In genomic region chr13:20525601-20526544, GRCh38 we compare ENCODE assay signal across 1 cellular context.
TF ChIP-seq lines count a peak whose summit lies in the region.

A gene with protein sequence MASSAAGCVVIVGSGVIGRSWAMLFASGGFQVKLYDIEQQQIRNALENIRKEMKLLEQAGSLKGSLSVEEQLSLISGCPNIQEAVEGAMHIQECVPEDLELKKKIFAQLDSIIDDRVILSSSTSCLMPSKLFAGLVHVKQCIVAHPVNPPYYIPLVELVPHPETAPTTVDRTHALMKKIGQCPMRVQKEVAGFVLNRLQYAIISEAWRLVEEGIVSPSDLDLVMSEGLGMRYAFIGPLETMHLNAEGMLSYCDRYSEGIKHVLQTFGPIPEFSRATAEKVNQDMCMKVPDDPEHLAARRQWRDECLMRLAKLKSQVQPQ (minus strand): TSS chr13:20525857. CDS start chr13:20525794, 63 bp downstream.

TF ChIP-seq in HepG2, 621 proteins besides CTCF, POLR2A, EP300 and RAD21 (continued from another document and continues in another):
- TF ChIP-seq, protein P1, sequence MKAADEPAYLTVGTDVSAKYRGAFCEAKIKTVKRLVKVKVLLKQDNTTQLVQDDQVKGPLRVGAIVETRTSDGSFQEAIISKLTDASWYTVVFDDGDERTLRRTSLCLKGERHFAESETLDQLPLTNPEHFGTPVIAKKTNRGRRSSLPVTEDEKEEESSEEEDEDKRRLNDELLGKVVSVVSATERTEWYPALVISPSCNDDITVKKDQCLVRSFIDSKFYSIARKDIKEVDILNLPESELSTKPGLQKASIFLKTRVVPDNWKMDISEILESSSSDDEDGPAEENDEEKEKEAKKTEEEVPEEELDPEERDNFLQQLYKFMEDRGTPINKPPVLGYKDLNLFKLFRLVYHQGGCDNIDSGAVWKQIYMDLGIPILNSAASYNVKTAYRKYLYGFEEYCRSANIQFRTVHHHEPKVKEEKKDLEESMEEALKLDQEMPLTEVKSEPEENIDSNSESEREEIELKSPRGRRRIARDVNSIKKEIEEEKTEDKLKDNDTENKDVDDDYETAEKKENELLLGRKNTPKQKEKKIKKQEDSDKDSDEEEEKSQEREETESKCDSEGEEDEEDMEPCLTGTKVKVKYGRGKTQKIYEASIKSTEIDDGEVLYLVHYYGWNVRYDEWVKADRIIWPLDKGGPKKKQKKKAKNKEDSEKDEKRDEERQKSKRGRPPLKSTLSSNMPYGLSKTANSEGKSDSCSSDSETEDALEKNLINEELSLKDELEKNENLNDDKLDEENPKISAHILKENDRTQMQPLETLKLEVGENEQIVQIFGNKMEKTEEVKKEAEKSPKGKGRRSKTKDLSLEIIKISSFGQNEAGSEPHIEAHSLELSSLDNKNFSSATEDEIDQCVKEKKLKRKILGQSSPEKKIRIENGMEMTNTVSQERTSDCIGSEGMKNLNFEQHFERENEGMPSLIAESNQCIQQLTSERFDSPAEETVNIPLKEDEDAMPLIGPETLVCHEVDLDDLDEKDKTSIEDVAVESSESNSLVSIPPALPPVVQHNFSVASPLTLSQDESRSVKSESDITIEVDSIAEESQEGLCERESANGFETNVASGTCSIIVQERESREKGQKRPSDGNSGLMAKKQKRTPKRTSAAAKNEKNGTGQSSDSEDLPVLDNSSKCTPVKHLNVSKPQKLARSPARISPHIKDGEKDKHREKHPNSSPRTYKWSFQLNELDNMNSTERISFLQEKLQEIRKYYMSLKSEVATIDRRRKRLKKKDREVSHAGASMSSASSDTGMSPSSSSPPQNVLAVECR (CRISPR knock-in tag; IDR thresholded peaks at IDR 0.05; ENCODE audit: borderline replicate concordance) = peak; percentile 67; the same call in 1 of the 2 replicates
- TF ChIP-seq NFRKB (IDR thresholded peaks at IDR 0.05) (no peak), ZNF547 (CRISPR knock-in tag; IDR thresholded peaks at IDR 0.05) (no peak), KDM2A (CRISPR knock-in tag; IDR thresholded peaks at IDR 0.05; ENCODE audit: borderline replicate concordance, low read depth) (peak; percentile 36; the same call in 1 of the 2 replicates), PHF8 (CRISPR knock-in tag; IDR thresholded peaks at IDR 0.05) (peak; percentile 66; the same call in 1 of the 2 replicates), ZNF7 (CRISPR knock-in tag; IDR thresholded peaks at IDR 0.05) (0 out of 2 replicates have a peak, but pooled peaks have one; percentile 22), ZNF891 (CRISPR knock-in tag; IDR thresholded peaks at IDR 0.05) (0 out of 2 replicates have a peak, but pooled peaks have one; percentile 0), ZIK1 (CRISPR knock-in tag; IDR thresholded peaks at IDR 0.05; ENCODE audit: borderline replicate concordance, low read depth) (peak; percentile 44; the same call in 1 of the 2 replicates), DMAP1 (CRISPR knock-in tag; IDR thresholded peaks at IDR 0.05) (peak; percentile 37; the same call in 1 of the 2 replicates), ZNF10 (CRISPR knock-in tag; IDR thresholded peaks at IDR 0.05; ENCODE audit: borderline replicate concordance, low read depth) (no peak), POLR2AphosphoS5 (IDR thresholded peaks at IDR 0.05; ENCODE audit: low read depth, low read length) (peak; percentile 62), TBP (CRISPR knock-in tag; IDR thresholded peaks at IDR 0.05) (no peak), EED (CRISPR knock-in tag; IDR thresholded peaks at IDR 0.05) (0 out of 2 replicates have a peak, but pooled peaks have one; percentile 45), MEIS2 (CRISPR knock-in tag; IDR thresholded peaks at IDR 0.05) (no peak; the same call in none of the 2 replicates), HOXD1 (CRISPR knock-in tag; IDR thresholded peaks at IDR 0.05) (no peak), FOSL1 (CRISPR knock-in tag; IDR thresholded peaks at IDR 0.05; ENCODE audit: borderline replicate concordance) (0 out of 2 replicates have a peak, but pooled peaks have one; percentile 12), RBM22 (optimal IDR thresholded peaks at IDR 0.05; ENCODE audit: low read length) (no peak), KAT8 (CRISPR knock-in tag; IDR thresholded peaks at IDR 0.05) (no peak; the same call in 1 of the 2 replicates), ATF7 (IDR thresholded peaks at IDR 0.05) (no peak), ATF7 (CRISPR knock-in tag; IDR thresholded peaks at IDR 0.05) (no peak), NR2C2 (CRISPR knock-in tag; IDR thresholded peaks at IDR 0.05; ENCODE audit: borderline replicate concordance) (no peak), ZNF260 (CRISPR knock-in tag; IDR thresholded peaks at IDR 0.05; ENCODE audit: borderline replicate concordance, low read depth) (no peak), RAD51 (IDR thresholded peaks at IDR 0.05; ENCODE audit: borderline replicate concordance) (no peak), SCMH1 (CRISPR knock-in tag; IDR thresholded peaks at IDR 0.05; ENCODE audit: borderline replicate concordance) (no peak), SMAD3 (CRISPR knock-in tag; IDR thresholded peaks at IDR 0.05) (0 out of 2 replicates have a peak, but pooled peaks have one; percentile 27), GLI4 (CRISPR knock-in tag; IDR thresholded peaks at IDR 0.05; ENCODE audit: borderline replicate concordance) (0 out of 2 replicates have a peak, but pooled peaks have one; percentile 29), CAMTA2 (CRISPR knock-in tag; IDR thresholded peaks at IDR 0.05; ENCODE audit: borderline replicate concordance) (no peak), KLF16 (CRISPR knock-in tag; IDR thresholded peaks at IDR 0.05) (0 out of 4 replicates have a peak, but pooled peaks of 1 of the 2 experiments have one; percentile 18), SUZ12 (IDR thresholded peaks at IDR 0.05; ENCODE audit: low read depth, low read length) (no peak), ZNF878 (CRISPR knock-in tag; IDR thresholded peaks at IDR 0.05) (no peak), MXI1 (IDR thresholded peaks at IDR 0.05; ENCODE audit: borderline replicate concordance, low read depth, low read length) (no peak; the same call in 2 of the 3 replicates), BHLHE40 (IDR thresholded peaks at IDR 0.05; ENCODE audit: low read length) (no peak), KDM5B (CRISPR knock-in tag; IDR thresholded peaks at IDR 0.05; ENCODE audit: borderline replicate concordance) (no peak), BCL6 (CRISPR knock-in tag; IDR thresholded peaks at IDR 0.05) (0 out of 2 replicates have a peak, but pooled peaks have one; percentile 17), MEIS1 (CRISPR knock-in tag; IDR thresholded peaks at IDR 0.05; ENCODE audit: borderline replicate concordance) (no peak), JARID2 (CRISPR knock-in tag; IDR thresholded peaks at IDR 0.05; ENCODE audit: insufficient replicate concordance) (no peak), ZNF207 (IDR thresholded peaks at IDR 0.05; ENCODE audit: borderline replicate concordance) (no peak), U2AF1 (optimal IDR thresholded peaks at IDR 0.05; ENCODE audit: low read depth, low read length) (no peak), ZNF784 (CRISPR knock-in tag; IDR thresholded peaks at IDR 0.05; ENCODE audit: borderline replicate concordance) (peak; percentile 16; the same call in 1 of the 2 replicates), NAIF1 (CRISPR knock-in tag; IDR thresholded peaks at IDR 0.05; ENCODE audit: borderline replicate concordance) (no peak), NPAS2 (CRISPR knock-in tag; IDR thresholded peaks at IDR 0.05; ENCODE audit: borderline replicate concordance) (no peak), ZNF530 (CRISPR knock-in tag; IDR thresholded peaks at IDR 0.05; ENCODE audit: low read depth) (no peak), HNRNPUL1 (IDR thresholded peaks at IDR 0.05; ENCODE audit: low read depth, low read length) (no peak), GFI1 (CRISPR knock-in tag; IDR thresholded peaks at IDR 0.05; ENCODE audit: borderline replicate concordance) (peak; percentile 64; the same call in 1 of the 2 replicates), ZBTB2 (CRISPR knock-in tag; IDR thresholded peaks at IDR 0.05; ENCODE audit: low read depth) (peak; percentile 41), ZC3H4 (CRISPR knock-in tag; IDR thresholded peaks at IDR 0.05; ENCODE audit: borderline replicate concordance) (no peak), TSC22D2 (CRISPR knock-in tag; IDR thresholded peaks at IDR 0.05; ENCODE audit: borderline replicate concordance) (no peak), AKAP8 (CRISPR knock-in tag; IDR thresholded peaks at IDR 0.05) (no peak), ZNF598 (CRISPR knock-in tag; IDR thresholded peaks at IDR 0.05; ENCODE audit: borderline replicate concordance) (no peak)
- TF ChIP-seq, protein P2, sequence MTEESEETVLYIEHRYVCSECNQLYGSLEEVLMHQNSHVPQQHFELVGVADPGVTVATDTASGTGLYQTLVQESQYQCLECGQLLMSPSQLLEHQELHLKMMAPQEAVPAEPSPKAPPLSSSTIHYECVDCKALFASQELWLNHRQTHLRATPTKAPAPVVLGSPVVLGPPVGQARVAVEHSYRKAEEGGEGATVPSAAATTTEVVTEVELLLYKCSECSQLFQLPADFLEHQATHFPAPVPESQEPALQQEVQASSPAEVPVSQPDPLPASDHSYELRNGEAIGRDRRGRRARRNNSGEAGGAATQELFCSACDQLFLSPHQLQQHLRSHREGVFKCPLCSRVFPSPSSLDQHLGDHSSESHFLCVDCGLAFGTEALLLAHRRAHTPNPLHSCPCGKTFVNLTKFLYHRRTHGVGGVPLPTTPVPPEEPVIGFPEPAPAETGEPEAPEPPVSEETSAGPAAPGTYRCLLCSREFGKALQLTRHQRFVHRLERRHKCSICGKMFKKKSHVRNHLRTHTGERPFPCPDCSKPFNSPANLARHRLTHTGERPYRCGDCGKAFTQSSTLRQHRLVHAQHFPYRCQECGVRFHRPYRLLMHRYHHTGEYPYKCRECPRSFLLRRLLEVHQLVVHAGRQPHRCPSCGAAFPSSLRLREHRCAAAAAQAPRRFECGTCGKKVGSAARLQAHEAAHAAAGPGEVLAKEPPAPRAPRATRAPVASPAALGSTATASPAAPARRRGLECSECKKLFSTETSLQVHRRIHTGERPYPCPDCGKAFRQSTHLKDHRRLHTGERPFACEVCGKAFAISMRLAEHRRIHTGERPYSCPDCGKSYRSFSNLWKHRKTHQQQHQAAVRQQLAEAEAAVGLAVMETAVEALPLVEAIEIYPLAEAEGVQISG (CRISPR knock-in tag; IDR thresholded peaks at IDR 0.05) = peak; percentile 68
- TF ChIP-seq, protein P3, sequence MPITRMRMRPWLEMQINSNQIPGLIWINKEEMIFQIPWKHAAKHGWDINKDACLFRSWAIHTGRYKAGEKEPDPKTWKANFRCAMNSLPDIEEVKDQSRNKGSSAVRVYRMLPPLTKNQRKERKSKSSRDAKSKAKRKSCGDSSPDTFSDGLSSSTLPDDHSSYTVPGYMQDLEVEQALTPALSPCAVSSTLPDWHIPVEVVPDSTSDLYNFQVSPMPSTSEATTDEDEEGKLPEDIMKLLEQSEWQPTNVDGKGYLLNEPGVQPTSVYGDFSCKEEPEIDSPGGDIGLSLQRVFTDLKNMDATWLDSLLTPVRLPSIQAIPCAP (CRISPR knock-in tag; IDR thresholded peaks at IDR 0.05; ENCODE audit: low read depth) = no peak
- TF ChIP-seq, protein P4, sequence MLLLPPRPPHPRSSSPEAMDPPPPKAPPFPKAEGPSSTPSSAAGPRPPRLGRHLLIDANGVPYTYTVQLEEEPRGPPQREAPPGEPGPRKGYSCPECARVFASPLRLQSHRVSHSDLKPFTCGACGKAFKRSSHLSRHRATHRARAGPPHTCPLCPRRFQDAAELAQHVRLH (CRISPR knock-in tag; IDR thresholded peaks at IDR 0.05; ENCODE audit: borderline replicate concordance, low read depth) = no peak; the same call in 1 of the 2 replicates
- TF ChIP-seq, protein P5, sequence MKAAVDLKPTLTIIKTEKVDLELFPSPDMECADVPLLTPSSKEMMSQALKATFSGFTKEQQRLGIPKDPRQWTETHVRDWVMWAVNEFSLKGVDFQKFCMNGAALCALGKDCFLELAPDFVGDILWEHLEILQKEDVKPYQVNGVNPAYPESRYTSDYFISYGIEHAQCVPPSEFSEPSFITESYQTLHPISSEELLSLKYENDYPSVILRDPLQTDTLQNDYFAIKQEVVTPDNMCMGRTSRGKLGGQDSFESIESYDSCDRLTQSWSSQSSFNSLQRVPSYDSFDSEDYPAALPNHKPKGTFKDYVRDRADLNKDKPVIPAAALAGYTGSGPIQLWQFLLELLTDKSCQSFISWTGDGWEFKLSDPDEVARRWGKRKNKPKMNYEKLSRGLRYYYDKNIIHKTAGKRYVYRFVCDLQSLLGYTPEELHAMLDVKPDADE (CRISPR knock-in tag; IDR thresholded peaks at IDR 0.05) = no peak; the same call in 1 of the 2 replicates
- TF ChIP-seq, protein P6, sequence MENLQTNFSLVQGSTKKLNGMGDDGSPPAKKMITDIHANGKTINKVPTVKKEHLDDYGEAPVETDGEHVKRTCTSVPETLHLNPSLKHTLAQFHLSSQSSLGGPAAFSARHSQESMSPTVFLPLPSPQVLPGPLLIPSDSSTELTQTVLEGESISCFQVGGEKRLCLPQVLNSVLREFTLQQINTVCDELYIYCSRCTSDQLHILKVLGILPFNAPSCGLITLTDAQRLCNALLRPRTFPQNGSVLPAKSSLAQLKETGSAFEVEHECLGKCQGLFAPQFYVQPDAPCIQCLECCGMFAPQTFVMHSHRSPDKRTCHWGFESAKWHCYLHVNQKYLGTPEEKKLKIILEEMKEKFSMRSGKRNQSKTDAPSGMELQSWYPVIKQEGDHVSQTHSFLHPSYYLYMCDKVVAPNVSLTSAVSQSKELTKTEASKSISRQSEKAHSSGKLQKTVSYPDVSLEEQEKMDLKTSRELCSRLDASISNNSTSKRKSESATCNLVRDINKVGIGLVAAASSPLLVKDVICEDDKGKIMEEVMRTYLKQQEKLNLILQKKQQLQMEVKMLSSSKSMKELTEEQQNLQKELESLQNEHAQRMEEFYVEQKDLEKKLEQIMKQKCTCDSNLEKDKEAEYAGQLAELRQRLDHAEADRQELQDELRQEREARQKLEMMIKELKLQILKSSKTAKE (CRISPR knock-in tag; IDR thresholded peaks at IDR 0.05; ENCODE audit: borderline replicate concordance) = no peak
